8 cellular contexts compared by ENCODE assay signal in genomic region chr17:18185832-18186231, GRCh38. TPM values are rescaled to one million over a fixed set of nuclear protein-coding genes. Genes with fewer than 3 reads are reported as not detected.
A peak's percentile ranks its signal among the peaks of the same experiment; 100 is the strongest.
DNase-seq lines count a peak whose midpoint lies in the region; ATAC-seq and TF ChIP-seq lines count a peak whose summit lies in the region.

No MANE protein-coding gene starts in this region.

- H3K4me3 ChIP-seq in Loucy (ENCODE audit: low read length, poor library complexity, severe bottlenecking) (peak overlapping the region; percentile 97), coronary artery (peak overlapping the region; percentile 89)

- H3K27ac ChIP-seq in coronary artery, result peak overlapping the region; percentile 57 to 99

- H3K9me3 ChIP-seq in Loucy (ENCODE audit: insufficient read depth, low read depth, low read length), result no peaks in the 10 kb centered on the region

- H3K27me3 Mint-ChIP-seq in CD14-positive monocyte (ENCODE audit: low read depth in 3 of 3), result no peaks in the 10 kb centered on the region
- H3K27me3 Mint-ChIP-seq in natural killer cell treated with Interleukin-12 subunit alpha and Interleukin-12 subunit beta and Interleukin-15 and Interleukin-18, amount 100 ng/mL, for 72 hours, result no peaks in the 10 kb centered on the region

- H3F3A ChIP-seq in Loucy (ENCODE audit: low read depth), result no peaks in the 10 kb centered on the region

- H3K79me2 ChIP-seq in Loucy (ENCODE audit: insufficient read depth, low read length), result peaks cover 81% of the 10 kb centered on the region

- peaks cover 63% of the 10 kb centered on the region for H3K4me1 Mint-ChIP-seq in CD14-positive monocyte
- peaks cover 55% of the 10 kb centered on the region in 2 donors for H3K4me1 Mint-ChIP-seq in natural killer cell treated with Interleukin-12 subunit alpha and Interleukin-12 subunit beta and Interleukin-15 and Interleukin-18, amount 100 ng/mL, for 72 hours (ENCODE audit: low read depth in 2 of 2)

- H4K20me1 ChIP-seq in Loucy (ENCODE audit: insufficient read depth, low read length, poor library complexity, severe bottlenecking), result peaks cover 66% of the 10 kb centered on the region

- no peaks in the 10 kb centered on the region for H3K9me2 ChIP-seq in Loucy (replicated peaks; ENCODE audit: low read depth, low read length)

- intact Hi-C loops in CD14-positive monocyte (cut with micrococcal nuclease), result loop anchor here (5.0 kb wide), 2 partner anchors 34 to 39 kb away; no protein-coding TSS in a partner anchor

- H3K36me3 ChIP-seq in Loucy (ENCODE audit: insufficient read depth, low read length), result peaks cover 8% of the 10 kb centered on the region; the same call in 1 of the 2 replicates

- no peaks in the 10 kb centered on the region for H3K27me3 ChIP-seq in Loucy (ENCODE audit: insufficient read depth, low read length, poor library complexity, severe bottlenecking)

- H3K9ac ChIP-seq in Loucy (ENCODE audit: low read depth, low read length, poor library complexity, severe bottlenecking), result peak overlapping the region; percentile 82

- no peak for DNase-seq in CD14-positive monocyte (ENCODE audit: low spot score)
- no peak for DNase-seq in coronary artery (ENCODE audit: low spot score)
- DNase-seq in natural killer cell treated with Interleukin-12 subunit alpha and Interleukin-12 subunit beta and Interleukin-15 and Interleukin-18, amount 100 ng/mL, for 72 hours (ENCODE audit: low spot score), result no peak
- DNase-seq in AG08396 (ENCODE audit: low spot score), result no peak
- no peak for DNase-seq in stimulated activated CD4-positive, alpha-beta T cell treated with anti-CD3 and anti-CD28 coated beads, Interleukin-15, amount 100 ng/mL, for 24 hours
- no peak for DNase-seq in activated CD4-positive, alpha-beta T cell treated with anti-CD3 and anti-CD28 coated beads, Interleukin-2, amount 50 U/mL, for 4 hours

- peaks cover 30 to 40% of the 10 kb centered on the region in 2 donors for H3K36me3 Mint-ChIP-seq in CD14-positive monocyte
- H3K36me3 Mint-ChIP-seq in natural killer cell treated with Interleukin-12 subunit alpha and Interleukin-12 subunit beta and Interleukin-15 and Interleukin-18, amount 100 ng/mL, for 72 hours, result peaks cover 11% of the 10 kb centered on the region

- no peak overlapping the region for H2AFZ ChIP-seq in Loucy (ENCODE audit: low read length)

- TF ChIP-seq CTCF in CD14-positive monocyte (IDR thresholded peaks at IDR 0.05), result no peak
- no peak for TF ChIP-seq CTCF in Loucy (conservative IDR thresholded peaks at IDR 0.05; ENCODE audit: low read length)
- no peak for TF ChIP-seq CTCF in coronary artery (IDR thresholded peaks at IDR 0.05)

- no peak for ATAC-seq in natural killer cell treated with Interleukin-12 subunit alpha and Interleukin-12 subunit beta and Interleukin-15 and Interleukin-18, amount 100 ng/mL, for 72 hours
- no peak for ATAC-seq in GM18502 (IDR thresholded peaks at IDR 0.05; ENCODE audit: poor library complexity, unreplicated experiment)

- peak overlapping the region; percentile 94 for H3K4me2 ChIP-seq in Loucy (ENCODE audit: low read depth, low read length, poor library complexity, severe bottlenecking)

- H3K4me3 Mint-ChIP-seq in CD14-positive monocyte, result peak overlapping the region; percentile 88 to 94
- peak overlapping the region; percentile 93 for H3K4me3 Mint-ChIP-seq in natural killer cell treated with Interleukin-12 subunit alpha and Interleukin-12 subunit beta and Interleukin-15 and Interleukin-18, amount 100 ng/mL, for 72 hours

- no peaks in the 10 kb centered on the region for H3K9me3 Mint-ChIP-seq in CD14-positive monocyte
- H3K9me3 Mint-ChIP-seq in natural killer cell treated with Interleukin-12 subunit alpha and Interleukin-12 subunit beta and Interleukin-15 and Interleukin-18, amount 100 ng/mL, for 72 hours, result no peaks in the 10 kb centered on the region

- peak overlapping the region; percentile 16 to 97 (median 70) for H3K27ac Mint-ChIP-seq in CD14-positive monocyte
- H3K27ac Mint-ChIP-seq in natural killer cell treated with Interleukin-12 subunit alpha and Interleukin-12 subunit beta and Interleukin-15 and Interleukin-18, amount 100 ng/mL, for 72 hours, result peak overlapping the region; percentile 92 to 98

- peaks cover 63% of the 10 kb centered on the region for H3K4me1 ChIP-seq in Loucy (ENCODE audit: insufficient read depth, low read length, poor library complexity, severe bottlenecking)

RNA-seq across cellular contexts. Expression of gene ALKBH5, which starts 2.2 kb away (rescaled TPM):
- polyA plus RNA-seq in CD14-positive monocyte, result 10 to 100 TPM; 78.9 to 79.1 TPM
- 100 to 1,000 TPM; 121 to 123 TPM for total RNA-seq in natural killer cell treated with Interleukin-12 subunit alpha and Interleukin-12 subunit beta and Interleukin-15 and Interleukin-18, amount 100 ng/mL, for 72 hours

RNA-seq across cellular contexts. Expression of gene LLGL1, which starts 39.6 kb away (rescaled TPM):
- under 1 TPM; 0.52 to 0.76 TPM for polyA plus RNA-seq in CD14-positive monocyte
- 10 to 100 TPM; 16.6 to 23.0 TPM for total RNA-seq in natural killer cell treated with Interleukin-12 subunit alpha and Interleukin-12 subunit beta and Interleukin-15 and Interleukin-18, amount 100 ng/mL, for 72 hours
